In the genomic region with DNA sequence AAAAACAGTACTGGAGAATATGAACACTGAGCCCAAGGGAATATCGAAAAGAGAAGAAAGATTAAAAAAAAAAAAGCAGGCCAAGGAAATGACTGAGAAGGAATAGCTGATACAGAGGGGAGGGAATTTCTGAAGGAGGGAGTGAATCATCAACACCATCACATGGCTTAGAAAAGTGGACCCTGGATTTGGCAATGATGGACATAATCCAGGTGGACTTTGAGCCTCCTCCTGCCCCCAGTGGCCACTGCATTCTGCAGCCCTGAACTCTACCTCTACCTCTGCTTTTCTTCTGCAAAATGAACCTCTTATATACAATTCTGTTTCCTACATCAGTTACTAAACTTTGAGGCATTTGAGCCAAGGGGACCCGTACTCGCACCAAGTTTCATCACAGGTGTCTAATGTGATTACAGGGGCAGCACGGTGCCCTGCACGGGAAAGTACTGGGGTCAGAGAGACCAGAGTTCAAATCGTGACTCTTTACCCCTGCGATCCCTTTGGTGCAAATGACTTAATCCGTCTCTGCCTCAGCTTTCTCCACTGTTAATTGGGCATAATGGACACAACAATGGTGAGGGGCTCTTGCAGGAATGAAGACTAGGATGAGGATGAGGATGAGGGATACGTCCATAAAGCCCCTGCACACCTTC, we compare ENCODE assay signal across 8 cellular contexts. TPM values are rescaled to one million over a fixed set of nuclear protein-coding genes. Genes with fewer than 3 reads are reported as not detected.
A peak's percentile ranks its signal among the peaks of the same experiment; 100 is the strongest.
DNase-seq lines count a peak whose midpoint lies in the region; ATAC-seq and TF ChIP-seq lines count a peak whose summit lies in the region.

No MANE protein-coding gene starts in this region.

- no TSS peak for BruUV-seq in Caco-2 (replicated peaks; lab: Mats Ljungman, UMichigan)

- ATAC-seq in naive thymus-derived CD8-positive, alpha-beta T cell: no peak
- ATAC-seq in HG02623 (IDR thresholded peaks at IDR 0.05; ENCODE audit: unreplicated experiment) (no peak), HG03378 (IDR thresholded peaks at IDR 0.05; ENCODE audit: unreplicated experiment) (no peak), gastroesophageal sphincter (no peak)

- H3K27ac ChIP-seq in coronary artery: no peak overlapping the region
- H3K27ac ChIP-seq in gastroesophageal sphincter: no peak overlapping the region

- H3K27me3 Mint-ChIP-seq in Caco-2 (ENCODE audit: insufficient read depth, unreplicated experiment): no peaks in the 10 kb centered on the region
- H3K27me3 Mint-ChIP-seq in naive thymus-derived CD8-positive, alpha-beta T cell: no peaks in the 10 kb centered on the region

- no peak for TF ChIP-seq CTCF in Caco-2 (IDR thresholded peaks at IDR 0.05; ENCODE audit: insufficient read depth in 1 of 2, low read depth in 1 of 2, low read length in 1 of 2, severe bottlenecking in 1 of 2, unreplicated experiment in 1 of 2)
- no peak for TF ChIP-seq CTCF in LNCaP clone FGC (IDR thresholded peaks at IDR 0.05; ENCODE audit: control insufficient read depth, extremely low read depth, insufficient read depth)
- TF ChIP-seq CTCF in coronary artery (IDR thresholded peaks at IDR 0.05): no peak
- no peak for TF ChIP-seq CTCF in gastroesophageal sphincter (IDR thresholded peaks at IDR 0.05)

- WGBS in gastroesophageal sphincter (ENCODE audit: low coverage in 1 of 2), 2 donors: 65 to 83% methylated on average over 6 to 7 of the region's 9 CpGs

- no peaks in the 10 kb centered on the region for H3K9me3 ChIP-seq in Caco-2
- H3K9me3 ChIP-seq in gastroesophageal sphincter: no peaks in the 10 kb centered on the region

- H3K9me3 Mint-ChIP-seq in Caco-2 (ENCODE audit: unreplicated experiment): no peaks in the 10 kb centered on the region
- H3K9me3 Mint-ChIP-seq in naive thymus-derived CD8-positive, alpha-beta T cell: no peaks in the 10 kb centered on the region

- H3K4me3 ChIP-seq in Caco-2 (ENCODE audit: low read depth, low read length) (peak overlapping the region; percentile 62), LNCaP clone FGC (ENCODE audit: low read depth, low read length) (peak overlapping the region; percentile 80), coronary artery (peak overlapping the region; percentile 90), gastroesophageal sphincter (peak overlapping the region in 1 of 2 donors; percentile 73)

- CTCF ChIA-PET in Caco-2 (lab: Charles Lee): interaction anchor here (0.6 kb wide), 2 partner anchors 9 to 776 kb away, joined by 3 read pairs; no protein-coding TSS in a partner anchor

- H3K36me3 Mint-ChIP-seq in Caco-2 (ENCODE audit: insufficient read depth, unreplicated experiment): no peaks in the 10 kb centered on the region
- peaks cover 0 to 45% (median 8%) of the 10 kb centered on the region in 3 donors for H3K36me3 Mint-ChIP-seq in naive thymus-derived CD8-positive, alpha-beta T cell

- H3K4me1 ChIP-seq in Caco-2: peaks cover 15% of the 10 kb centered on the region; the same call in 1 of the 2 replicates
- H3K4me1 ChIP-seq in gastroesophageal sphincter: peaks cover 0 to 17% (median 4%) of the 10 kb centered on the region in 3 donors

- H3K27me3 ChIP-seq in Caco-2 (replicated peaks; ENCODE audit: control insufficient read depth, insufficient read depth, low read length): no peaks in the 10 kb centered on the region
- peaks cover 8% of the 10 kb centered on the region for H3K27me3 ChIP-seq in gastroesophageal sphincter

- POLR2A ChIA-PET in Caco-2 (lab: Charles Lee): no interaction called here
- POLR2A ChIA-PET in naive thymus-derived CD8-positive, alpha-beta T cell (lab: Charles Lee): interaction anchor here (1.4 to 3.2 kb wide), 5 partner anchors 8 to 326 kb away, joined by 6 to 22 read pairs (median 15); partner anchors contain the start of genes FRYL and OCIAD1

- H3K4me3 Mint-ChIP-seq in Caco-2 (ENCODE audit: unreplicated experiment): peak overlapping the region; percentile 79
- peak overlapping the region; percentile 87 to 97 (median 94) for H3K4me3 Mint-ChIP-seq in naive thymus-derived CD8-positive, alpha-beta T cell

- no peak for TF ChIP-seq EP300 in gastroesophageal sphincter (IDR thresholded peaks at IDR 0.05)

- peak in 1 of 2 experiments; percentile 32 for DNase-seq in Caco-2
- DNase-seq in LNCaP clone FGC (ENCODE audit: low read depth): no peak
- no peak for DNase-seq in coronary artery (ENCODE audit: low spot score)
- DNase-seq in naive thymus-derived CD8-positive, alpha-beta T cell: no peak
- no peak for DNase-seq in SKM-1 (lab: John Stamatoyannopoulos, UW; ENCODE audit: unreplicated experiment)

- intact Hi-C loops in Caco-2 (cut with micrococcal nuclease; ENCODE audit: unreplicated experiment): loop anchor here (5.0 kb wide), 1 partner anchor 57 kb away; no protein-coding TSS in a partner anchor

- TF ChIP-seq POLR2A in gastroesophageal sphincter (IDR thresholded peaks at IDR 0.05): no peak

- H3K4me1 Mint-ChIP-seq in Caco-2 (ENCODE audit: low read depth, unreplicated experiment): peaks cover 11% of the 10 kb centered on the region
- peaks cover 36 to 60% (median 56%) of the 10 kb centered on the region in 4 donors for H3K4me1 Mint-ChIP-seq in naive thymus-derived CD8-positive, alpha-beta T cell

- no peaks in the 10 kb centered on the region for H3K36me3 ChIP-seq in Caco-2 (ENCODE audit: control insufficient read depth, insufficient read depth, low read length)
- peaks cover 0 to 11% of the 10 kb centered on the region in 2 donors for H3K36me3 ChIP-seq in gastroesophageal sphincter

- H3K27ac Mint-ChIP-seq in Caco-2 (ENCODE audit: unreplicated experiment): no peak overlapping the region
- peak overlapping the region; percentile 46 to 98 (median 92) for H3K27ac Mint-ChIP-seq in naive thymus-derived CD8-positive, alpha-beta T cell

RNA-seq across cellular contexts. Expression of gene OCIAD2, which starts 1.1 kb away (rescaled TPM):
- total RNA-seq in Caco-2 (2022) (10.5 and 14.2 TPM in 2 replicates), gastroesophageal sphincter (1 to 10 TPM; 2.4 to 9.3 (median 5.0) TPM)
- total RNA-seq in naive thymus-derived CD8-positive, alpha-beta T cell: 100 to 1,000 TPM; 110 to 127 TPM
- polyA plus RNA-seq in naive thymus-derived CD8-positive, alpha-beta T cell: 100 to 1,000 TPM; 261 to 277 (median 272) TPM
